In the genomic region with DNA sequence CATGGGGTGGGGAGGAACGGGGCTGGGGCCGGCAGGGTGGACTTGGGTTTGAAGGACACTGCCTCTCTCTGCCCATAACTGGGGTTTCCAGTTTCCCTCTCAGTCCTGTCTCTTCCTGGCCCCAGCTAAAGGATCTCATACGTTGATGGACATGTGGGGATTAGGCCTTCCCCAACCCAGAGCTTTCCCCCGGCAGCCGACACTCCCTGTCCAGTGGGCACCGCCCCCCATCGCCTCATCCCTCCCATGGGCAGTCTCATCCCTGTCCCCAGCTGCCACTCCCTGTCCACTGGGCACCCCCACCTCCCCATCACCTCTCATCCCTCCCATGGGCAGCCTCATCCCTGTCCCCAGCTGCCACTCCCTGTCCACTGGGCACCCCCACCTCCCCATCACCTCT, we compare ENCODE assay signal across 23 cellular contexts. TPM values are rescaled to one million over a fixed set of nuclear protein-coding genes. Genes with fewer than 3 reads are reported as not detected.
"Had no signal": no experiment of that assay in that cellular context is flagged by ENCODE, and none has a peak within 500 bp of the region (broad histone marks: within the 10 kb centered on the region; RNA-seq: fewer than 3 reads in every experiment).

No MANE protein-coding gene starts in this region.

- H3K4me3 ChIP-seq: K562, SJCRH30 had no signal

- H3K27ac ChIP-seq: HL-60, KMS-11, SJCRH30 had no signal

- ATAC-seq: K562, SK-N-SH treated with all-trans-retinoic acid at 6 μM for 48 hours had no signal

- DNase-seq: Kasumi-1, MM.1S, NCI-H1092 treated with DMSO at 0.1 percent for 48 hours, NCI-H1436, NCI-H187, NCI-H2029, NCI-H2081 treated with DMSO at 0.1 percent for 48 hours, NCI-H2171, NCI-H226, NCI-H446, NCI-H510A, NCI-H524 treated with DMSO at 0.1 percent for 48 hours, NCI-H69, NCI-H774, RPMI8226, SHP77 treated with DMSO at 0.1 percent for 48 hours, SJCRH30 had no signal

- H3K36me3 ChIP-seq: SJCRH30 had no signal

- H3K9me3 ChIP-seq: SJCRH30 had no signal

- H3K4me1 ChIP-seq: SJCRH30 had no signal

RNA-seq across cellular contexts. Expression of gene ACR, which starts 22.2 kb away (rescaled TPM):
- total RNA-seq: K562, M059J, SJCRH30 had no signal
- polyA plus RNA-seq: IgD-negative memory B cell, K562 had no signal

RNA-seq across cellular contexts. Expression of gene SHANK3, which starts 43.2 kb away (rescaled TPM):
- polyA plus RNA-seq: IgD-negative memory B cell had no signal
